In genomic region chr5:128366147-128366546, GRCh38 we compare ENCODE assay signal across 28 cellular contexts.
"Had no signal": no experiment of that assay in that cellular context is flagged by ENCODE, and none has a peak within 500 bp of the region (broad histone marks: within the 10 kb centered on the region; RNA-seq: fewer than 3 reads in every experiment).

No MANE protein-coding gene starts in this region.

- H3K4me1 ChIP-seq: left lung, parathyroid adenoma, psoas muscle, stomach, testis, thyroid gland, transverse colon, upper lobe of left lung, vagina had no signal

- H3K27me3 ChIP-seq: left lung, neural progenitor cell, neutrophil, stomach, testis, thyroid gland, transverse colon, upper lobe of left lung, vagina had no signal

- H3K9me3 ChIP-seq: left lung, neutrophil, psoas muscle, stomach, testis, thyroid gland, transverse colon, upper lobe of left lung, vagina had no signal

- FAIRE-seq: keratinocyte had no signal

- H3K4me2 ChIP-seq: neural progenitor cell had no signal

- DNase-seq: hippocampal formation; left colon; left lung; mesendoderm; naive B cell; natural killer cell; nephron progenitor cell; occipital lobe; psoas muscle; stimulated activated CD4-positive, alpha-beta T cell treated with anti-CD3 and anti-CD28 coated beads, Interleukin-12 subunit alpha, Interleukin-12 subunit beta, amount 100 ng/mL, for 4 hours; stimulated activated CD4-positive, alpha-beta T cell treated with anti-CD3 and anti-CD28 coated beads, Interleukin-15, amount 100 ng/mL, for 24 hours; stimulated activated CD4-positive, alpha-beta T cell treated with anti-CD3 and anti-CD28 coated beads, Interleukin-2, amount 100 ng/mL, for 24 hours; stimulated activated CD4-positive, alpha-beta T cell treated with anti-CD3 and anti-CD28 coated beads, Interleukin-4, amount 100 ng/mL, for 1 hour; stimulated activated naive B cell treated with anti-CD40 and anti-IgM and Interleukin-4, amounts not matched to agents 10 μg/mL and 1 μg/mL and 100 μg/mL, for 72 hours; stimulated activated naive CD8-positive, alpha-beta T cell treated with anti-CD3 and anti-CD28 coated beads, Interleukin-15, Interleukin-2, amounts not matched to agents 100 U/mL and 50 U/mL, for 24 hours; stomach; testis; thyroid gland; transverse colon; upper lobe of left lung had no signal

- H2AFZ ChIP-seq: neural progenitor cell, parathyroid adenoma had no signal

- H3K79me2 ChIP-seq: parathyroid adenoma had no signal

- H3K27ac ChIP-seq: left lung, neural progenitor cell, neutrophil, parathyroid adenoma, psoas muscle, skin epidermis, stomach, testis, thyroid gland, transverse colon, upper lobe of left lung, vagina had no signal

- ATAC-seq: left colon; left lung; natural killer cell; psoas muscle; sciatic nerve; stimulated activated naive B cell treated with anti-CD40 and anti-IgM and Interleukin-4, amounts not matched to agents 10 μg/mL and 1 μg/mL and 100 μg/mL, for 72 hours; stimulated activated naive CD8-positive, alpha-beta T cell treated with anti-CD3 and anti-CD28 coated beads, Interleukin-15, Interleukin-2, amounts not matched to agents 100 U/mL and 50 U/mL, for 24 hours had no signal

- H3K4me3 ChIP-seq: left lung, lung, neural progenitor cell, psoas muscle, skin epidermis, stomach, testis, thyroid gland, transverse colon, upper lobe of left lung, vagina had no signal

- H3K9ac ChIP-seq: neural progenitor cell, parathyroid adenoma had no signal

- H3K36me3 ChIP-seq: left lung, neural progenitor cell, stomach, thyroid gland, transverse colon, upper lobe of left lung, vagina had no signal
